ENCODE assay signal across 19 cellular contexts in genomic region chr3:189537135-189537534, GRCh38.
"Had no signal": no experiment of that assay in that cellular context is flagged by ENCODE, and none has a peak within 500 bp of the region (broad histone marks: within the 10 kb centered on the region; RNA-seq: fewer than 3 reads in every experiment).

No MANE protein-coding gene starts in this region.

- H3K27ac Mint-ChIP-seq: stimulated activated naive B cell treated with anti-CD40 and anti-IgM and Interleukin-4, amounts not matched to agents 10 μg/mL and 1 μg/mL and 100 μg/mL, for 72 hours; type B pancreatic cell had no signal

- DNase-seq: dermis blood vessel endothelial cell; esophagus squamous epithelium; foreskin fibroblast; glutamatergic neuron; islet precursor cell; mammary epithelial cell; naive thymus-derived CD4-positive, alpha-beta T cell; psoas muscle; retina; right lobe of liver; spleen; stimulated activated CD4-positive, alpha-beta T cell treated with anti-CD3 and anti-CD28 coated beads, Interleukin-15, amount 100 ng/mL, for 24 hours; stimulated activated CD4-positive, alpha-beta T cell treated with anti-CD3 and anti-CD28 coated beads, Interleukin-1b, Interleukin-23, amount 100 ng/mL, for 48 hours; stimulated activated CD4-positive, alpha-beta T cell treated with anti-CD3 and anti-CD28 coated beads, Interleukin-4, amount 100 ng/mL, for 24 hours; stimulated activated naive B cell treated with anti-CD40 and anti-IgM and Interleukin-4, amounts not matched to agents 10 μg/mL and 1 μg/mL and 100 μg/mL, for 72 hours; thyroid gland had no signal

- H3K36me3 Mint-ChIP-seq: naive thymus-derived CD4-positive, alpha-beta T cell; stimulated activated naive B cell treated with anti-CD40 and anti-IgM and Interleukin-4, amounts not matched to agents 10 μg/mL and 1 μg/mL and 100 μg/mL, for 72 hours; type B pancreatic cell had no signal

- H3K4me1 Mint-ChIP-seq: stimulated activated naive B cell treated with anti-CD40 and anti-IgM and Interleukin-4, amounts not matched to agents 10 μg/mL and 1 μg/mL and 100 μg/mL, for 72 hours had no signal

- ATAC-seq: gastroesophageal sphincter; left lobe of liver; naive thymus-derived CD4-positive, alpha-beta T cell; psoas muscle; right lobe of liver; stimulated activated naive B cell treated with anti-CD40 and anti-IgM and Interleukin-4, amounts not matched to agents 10 μg/mL and 1 μg/mL and 100 μg/mL, for 72 hours had no signal

- H3K27me3 Mint-ChIP-seq: stimulated activated naive B cell treated with anti-CD40 and anti-IgM and Interleukin-4, amounts not matched to agents 10 μg/mL and 1 μg/mL and 100 μg/mL, for 72 hours had no signal

- H3K4me3 Mint-ChIP-seq: naive thymus-derived CD4-positive, alpha-beta T cell; stimulated activated naive B cell treated with anti-CD40 and anti-IgM and Interleukin-4, amounts not matched to agents 10 μg/mL and 1 μg/mL and 100 μg/mL, for 72 hours; type B pancreatic cell had no signal
